9 cellular contexts compared by ENCODE assay signal in the genomic region with DNA sequence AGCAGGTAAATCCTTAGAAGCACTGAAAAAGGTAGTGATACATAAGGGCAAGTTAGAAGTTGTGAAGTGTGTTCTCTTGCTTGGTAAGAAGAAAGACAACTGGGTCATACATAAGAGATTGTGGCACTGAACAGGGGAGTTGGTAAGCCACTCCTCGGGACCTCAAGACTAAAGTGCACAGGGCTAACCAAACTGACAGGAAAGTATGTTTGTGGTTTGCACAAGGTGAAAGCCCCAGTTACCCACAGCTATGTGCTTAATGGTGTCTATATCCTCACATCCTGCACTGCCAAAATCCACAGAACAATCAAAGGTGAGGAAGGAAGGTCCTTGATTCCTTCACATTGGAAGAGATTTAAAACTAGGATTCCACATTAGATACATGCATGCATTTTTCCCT.
DNase-seq lines count a peak whose midpoint lies in the region; ATAC-seq and TF ChIP-seq lines count a peak whose summit lies in the region.
"Had no signal": no experiment of that assay in that cellular context is flagged by ENCODE, and none has a peak within 500 bp of the region (broad histone marks: within the 10 kb centered on the region; RNA-seq: fewer than 3 reads in every experiment).

No MANE protein-coding gene starts in this region.

- peaks cover 7% of the 10 kb centered on the region for H3K36me3 Mint-ChIP-seq in HFFc6 (ENCODE audit: low read depth)

- intact Hi-C loops in left colon (cut with DNase I, micrococcal nuclease), result no loop called here

- no peak overlapping the region for H3K27ac Mint-ChIP-seq in HFFc6

- ATAC-seq in GM18520 (IDR thresholded peaks at IDR 0.05; ENCODE audit: unreplicated experiment) (peak; percentile 55), GM21529 (IDR thresholded peaks at IDR 0.05; ENCODE audit: unreplicated experiment) (peak; percentile 56), left colon (no peak)

- H3K4me3 Mint-ChIP-seq in HFFc6, result no peak overlapping the region
- H3K4me3 Mint-ChIP-seq: nephron had no signal

- no peak overlapping the region for H3K4me3 ChIP-seq in foreskin fibroblast (ENCODE audit: low read depth in 1 of 2, low read length in 2 of 2)

- DNase-seq in SW480 (ENCODE audit: low spot score) (peak; percentile 12), kidney tubule cell (ENCODE audit: low spot score) (peak; percentile 63), HFFc6 (no peak), left colon (no peak), foreskin fibroblast (no peak)
- DNase-seq: amniotic stem cell had no signal

- no peaks in the 10 kb centered on the region for H3K9me3 Mint-ChIP-seq in HFFc6

- no peaks in the 10 kb centered on the region; the same call in 1 of the 2 replicates for H3K27me3 Mint-ChIP-seq in HFFc6 (ENCODE audit: insufficient read depth)

- TF ChIP-seq CTCF in HFFc6 (IDR thresholded peaks at IDR 0.05), result no peak
- TF ChIP-seq CTCF in foreskin fibroblast (IDR thresholded peaks at IDR 0.05; ENCODE audit: low read depth, low read length), result no peak

- peaks cover 9% of the 10 kb centered on the region for H3K4me1 Mint-ChIP-seq in HFFc6 (ENCODE audit: low read depth)

Comparison
In these comparisons a context has a peak if more than half of its experiments do, and no peak if none do; other contexts are left out.
1. DNase-seq: peak in SW480 (single experiment) and kidney tubule cell (single experiment); none in HFFc6 (single experiment), left colon (0 of 2) and foreskin fibroblast (0 of 2).